ENCODE assay signal across 13 cellular contexts in genomic region chr6:45626087-45626891, GRCh38.
A peak's percentile ranks its signal among the peaks of the same experiment; 100 is the strongest.
DNase-seq lines count a peak whose midpoint lies in the region; ATAC-seq and TF ChIP-seq lines count a peak whose summit lies in the region.
"Had no signal": no experiment of that assay in that cellular context is flagged by ENCODE, and none has a peak within 500 bp of the region (broad histone marks: within the 10 kb centered on the region; RNA-seq: fewer than 3 reads in every experiment).

No MANE protein-coding gene starts in this region.

- peak; percentile 75 for ATAC-seq in SK-N-SH treated with all-trans-retinoic acid at 6 μM for 48 hours
- ATAC-seq in GM18858 (IDR thresholded peaks at IDR 0.05; ENCODE audit: unreplicated experiment), result no peak
- ATAC-seq: GM23338 had no signal

- H3K36me3 ChIP-seq in thyroid gland, result no peaks in the 10 kb centered on the region

- H3K4me3 ChIP-seq in fibroblast of pulmonary artery (replicated peaks; ENCODE audit: low read depth, low read length) (no peak overlapping the region), thyroid gland (replicated peaks in 1 of 3) (no peak overlapping the region)
- H3K4me3 ChIP-seq: GM23338, SK-N-MC had no signal

- DNase-seq in stimulated activated CD4-positive, alpha-beta T cell treated with anti-CD3 and anti-CD28 coated beads, Interleukin-15, amount 100 ng/mL, for 24 hours, result peak; percentile 47
- no peak for DNase-seq in stimulated activated CD4-positive, alpha-beta T cell treated with anti-CD3 and anti-CD28 coated beads, Interleukin-4, amount 100 ng/mL, for 4 hours
- peak; percentile 70 for DNase-seq in fibroblast of pulmonary artery (ENCODE audit: low read depth)
- peak; percentile 48 to 54 for DNase-seq in thyroid gland
- no peak for DNase-seq in NCI-H774 (lab: John Stamatoyannopoulos, UW)
- no peak for DNase-seq in activated CD4-positive, CD25-positive, alpha-beta regulatory T cell treated with anti-CD3 and anti-CD28 coated beads, Interleukin-2, amount 50 U/mL, for 72 hours
- DNase-seq: CD4-positive, alpha-beta memory T cell; NCI-H2171 had no signal

- WGBS in thyroid gland, 2 donors, result 52 to 67% methylated on average over 5 of the region's 5 CpGs

- H3K27ac ChIP-seq in thyroid gland, result no peak overlapping the region
- H3K27ac ChIP-seq: parathyroid adenoma, SK-N-MC had no signal

- H3K4me1 ChIP-seq in thyroid gland, result peaks cover 15 to 18% of the 10 kb centered on the region in 2 donors
- H3K4me1 ChIP-seq: parathyroid adenoma had no signal

- TF ChIP-seq CTCF in fibroblast of pulmonary artery (IDR thresholded peaks at IDR 0.05; ENCODE audit: low read length, missing control alignments) (no peak), thyroid gland (IDR thresholded peaks at IDR 0.05) (no peak)

- TF ChIP-seq POLR2A in thyroid gland (IDR thresholded peaks at IDR 0.05), result no peak

- H3K9me3 ChIP-seq in thyroid gland, result no peaks in the 10 kb centered on the region

- H3K27me3 ChIP-seq in thyroid gland, result no peaks in the 10 kb centered on the region

- intact Hi-C loops in thyroid gland (cut with DNase I), result no loop called here

TF ChIP-seq in SK-N-SH treated with all-trans-retinoic acid at 6 μM for 48 hours, 23 proteins besides CTCF, POLR2A, EP300 and RAD21:
- TF ChIP-seq GLIS3 (CRISPR knock-in tag; IDR thresholded peaks at IDR 0.05), result no peak
- no peak for TF ChIP-seq SNAI2 (CRISPR knock-in tag; IDR thresholded peaks at IDR 0.05)
- TF ChIP-seq, protein P1, sequence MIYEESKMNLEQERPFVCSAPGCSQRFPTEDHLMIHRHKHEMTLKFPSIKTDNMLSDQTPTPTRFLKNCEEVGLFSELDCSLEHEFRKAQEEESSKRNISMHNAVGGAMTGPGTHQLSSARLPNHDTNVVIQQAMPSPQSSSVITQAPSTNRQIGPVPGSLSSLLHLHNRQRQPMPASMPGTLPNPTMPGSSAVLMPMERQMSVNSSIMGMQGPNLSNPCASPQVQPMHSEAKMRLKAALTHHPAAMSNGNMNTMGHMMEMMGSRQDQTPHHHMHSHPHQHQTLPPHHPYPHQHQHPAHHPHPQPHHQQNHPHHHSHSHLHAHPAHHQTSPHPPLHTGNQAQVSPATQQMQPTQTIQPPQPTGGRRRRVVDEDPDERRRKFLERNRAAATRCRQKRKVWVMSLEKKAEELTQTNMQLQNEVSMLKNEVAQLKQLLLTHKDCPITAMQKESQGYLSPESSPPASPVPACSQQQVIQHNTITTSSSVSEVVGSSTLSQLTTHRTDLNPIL (CRISPR knock-in tag; IDR thresholded peaks at IDR 0.05; ENCODE audit: low read depth), result no peak
- no peak for TF ChIP-seq ARNTL (CRISPR knock-in tag; IDR thresholded peaks at IDR 0.05; ENCODE audit: borderline replicate concordance, low read depth)
- no peak for TF ChIP-seq TCF4 (CRISPR knock-in tag; IDR thresholded peaks at IDR 0.05; ENCODE audit: borderline replicate concordance)
- TF ChIP-seq ZFP3 (CRISPR knock-in tag; IDR thresholded peaks at IDR 0.05), result no peak
- no peak for TF ChIP-seq CSDC2 (CRISPR knock-in tag; IDR thresholded peaks at IDR 0.05)
- TF ChIP-seq, protein P2, sequence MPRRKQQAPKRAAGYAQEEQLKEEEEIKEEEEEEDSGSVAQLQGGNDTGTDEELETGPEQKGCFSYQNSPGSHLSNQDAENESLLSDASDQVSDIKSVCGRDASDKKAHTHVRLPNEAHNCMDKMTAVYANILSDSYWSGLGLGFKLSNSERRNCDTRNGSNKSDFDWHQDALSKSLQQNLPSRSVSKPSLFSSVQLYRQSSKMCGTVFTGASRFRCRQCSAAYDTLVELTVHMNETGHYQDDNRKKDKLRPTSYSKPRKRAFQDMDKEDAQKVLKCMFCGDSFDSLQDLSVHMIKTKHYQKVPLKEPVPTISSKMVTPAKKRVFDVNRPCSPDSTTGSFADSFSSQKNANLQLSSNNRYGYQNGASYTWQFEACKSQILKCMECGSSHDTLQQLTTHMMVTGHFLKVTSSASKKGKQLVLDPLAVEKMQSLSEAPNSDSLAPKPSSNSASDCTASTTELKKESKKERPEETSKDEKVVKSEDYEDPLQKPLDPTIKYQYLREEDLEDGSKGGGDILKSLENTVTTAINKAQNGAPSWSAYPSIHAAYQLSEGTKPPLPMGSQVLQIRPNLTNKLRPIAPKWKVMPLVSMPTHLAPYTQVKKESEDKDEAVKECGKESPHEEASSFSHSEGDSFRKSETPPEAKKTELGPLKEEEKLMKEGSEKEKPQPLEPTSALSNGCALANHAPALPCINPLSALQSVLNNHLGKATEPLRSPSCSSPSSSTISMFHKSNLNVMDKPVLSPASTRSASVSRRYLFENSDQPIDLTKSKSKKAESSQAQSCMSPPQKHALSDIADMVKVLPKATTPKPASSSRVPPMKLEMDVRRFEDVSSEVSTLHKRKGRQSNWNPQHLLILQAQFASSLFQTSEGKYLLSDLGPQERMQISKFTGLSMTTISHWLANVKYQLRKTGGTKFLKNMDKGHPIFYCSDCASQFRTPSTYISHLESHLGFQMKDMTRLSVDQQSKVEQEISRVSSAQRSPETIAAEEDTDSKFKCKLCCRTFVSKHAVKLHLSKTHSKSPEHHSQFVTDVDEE (CRISPR knock-in tag; IDR thresholded peaks at IDR 0.05), result no peak
- TF ChIP-seq ISL1 (CRISPR knock-in tag; IDR thresholded peaks at IDR 0.05), result no peak
- no peak for TF ChIP-seq ZNF70 (CRISPR knock-in tag; IDR thresholded peaks at IDR 0.05)

Comparison
In these comparisons a context has a peak if more than half of its experiments do, and no peak if none do; other contexts are left out.
1. DNase-seq: peak in stimulated activated CD4-positive, alpha-beta T cell treated with anti-CD3 and anti-CD28 coated beads, Interleukin-15, amount 100 ng/mL, for 24 hours (single experiment), fibroblast of pulmonary artery (single experiment) and thyroid gland (2 of 2); none in stimulated activated CD4-positive, alpha-beta T cell treated with anti-CD3 and anti-CD28 coated beads, Interleukin-4, amount 100 ng/mL, for 4 hours (0 of 2), NCI-H774 (single experiment) and activated CD4-positive, CD25-positive, alpha-beta regulatory T cell treated with anti-CD3 and anti-CD28 coated beads, Interleukin-2, amount 50 U/mL, for 72 hours (single experiment).